In genomic region chr2:233356546-233357308, GRCh38 we compare ENCODE assay signal across 8 cellular contexts. TPM values are rescaled to one million over a fixed set of nuclear protein-coding genes. Genes with fewer than 3 reads are reported as not detected.
DNase-seq lines count a peak whose midpoint lies in the region; ATAC-seq and TF ChIP-seq lines count a peak whose summit lies in the region.
"Had no signal": no experiment of that assay in that cellular context is flagged by ENCODE, and none has a peak within 500 bp of the region (broad histone marks: within the 10 kb centered on the region; RNA-seq: fewer than 3 reads in every experiment).

No MANE protein-coding gene starts in this region.

- no peaks in the 10 kb centered on the region for H3K9me3 ChIP-seq in Loucy (ENCODE audit: insufficient read depth, low read depth, low read length)
- no peaks in the 10 kb centered on the region for H3K9me3 ChIP-seq in neutrophil
- H3K9me3 ChIP-seq in esophagus squamous epithelium = no peaks in the 10 kb centered on the region

- H3K4me3 ChIP-seq in Loucy (ENCODE audit: low read length, poor library complexity, severe bottlenecking) (peak overlapping the region; percentile 76), neutrophil (ENCODE audit: low read depth in 1 of 2, low read length in 1 of 2) (peak overlapping the region; percentile 88 to 94), esophagus squamous epithelium (no peak overlapping the region)

- H3K9ac ChIP-seq in Loucy (ENCODE audit: low read depth, low read length, poor library complexity, severe bottlenecking) = peak overlapping the region; percentile 26

- intact Hi-C loops in esophagus squamous epithelium (cut with DNase I) = loop anchor here (10.0 kb wide), 1 partner anchor 88 kb away; no protein-coding TSS in a partner anchor

- H3K9me2 ChIP-seq in Loucy (replicated peaks; ENCODE audit: low read depth, low read length) = no peaks in the 10 kb centered on the region

- H3K36me3 Mint-ChIP-seq in brain = peaks cover 36% of the 10 kb centered on the region

- no peaks in the 10 kb centered on the region for H3K27me3 Mint-ChIP-seq in brain

- no peak for TF ChIP-seq CTCF in Loucy (conservative IDR thresholded peaks at IDR 0.05; ENCODE audit: low read length)
- TF ChIP-seq CTCF in brain (conservative IDR thresholded peaks at IDR 0.05) = no peak
- TF ChIP-seq CTCF in neutrophil (IDR thresholded peaks at IDR 0.05) = no peak
- no peak for TF ChIP-seq CTCF in esophagus squamous epithelium (IDR thresholded peaks at IDR 0.05)

- peaks cover 69% of the 10 kb centered on the region for H3K4me1 Mint-ChIP-seq in brain

- peak; percentile 69 for DNase-seq in GF-D8 (lab: John Stamatoyannopoulos, UW)
- DNase-seq in hepatic stellate cell (ENCODE audit: low spot score) = no peak
- no peak for DNase-seq in esophagus squamous epithelium (lab: John Stamatoyannopoulos, UW)
- DNase-seq: amygdala had no signal

- no peak overlapping the region for H2AFZ ChIP-seq in Loucy (ENCODE audit: low read length)

- peak overlapping the region; percentile 85 for H3K27ac ChIP-seq in neutrophil
- H3K27ac ChIP-seq in esophagus squamous epithelium = no peak overlapping the region

- no peaks in the 10 kb centered on the region for H3K36me3 ChIP-seq in Loucy (ENCODE audit: insufficient read depth, low read length)
- no peaks in the 10 kb centered on the region for H3K36me3 ChIP-seq in neutrophil
- H3K36me3 ChIP-seq in esophagus squamous epithelium = no peaks in the 10 kb centered on the region

- H3K4me1 ChIP-seq in Loucy (ENCODE audit: insufficient read depth, low read length, poor library complexity, severe bottlenecking) = peaks cover 52% of the 10 kb centered on the region
- H3K4me1 ChIP-seq in neutrophil (ENCODE audit: control insufficient read depth in 1 of 2, insufficient read depth in 1 of 2, low read depth in 1 of 2, low read length in 1 of 2) = peaks cover 73 to 74% of the 10 kb centered on the region in 2 experiments
- H3K4me1 ChIP-seq in esophagus squamous epithelium = peaks cover 12 to 42% (median 19%) of the 10 kb centered on the region in 3 donors

- H3K9me3 Mint-ChIP-seq in brain = peaks cover 0 to 11% (median 5%) of the 10 kb centered on the region in 5 experiments

- no peaks in the 10 kb centered on the region for H3F3A ChIP-seq in Loucy (ENCODE audit: low read depth)

- H3K79me2 ChIP-seq in Loucy (ENCODE audit: insufficient read depth, low read length) = peaks cover 67% of the 10 kb centered on the region

- H4K20me1 ChIP-seq in Loucy (ENCODE audit: insufficient read depth, low read length, poor library complexity, severe bottlenecking) = peaks cover 35% of the 10 kb centered on the region

- peak overlapping the region; percentile 88 to 96 (median 89) for H3K4me3 Mint-ChIP-seq in brain

- no peak for ATAC-seq in GM21390 (IDR thresholded peaks at IDR 0.05; ENCODE audit: unreplicated experiment)

- H3K27me3 ChIP-seq in Loucy (ENCODE audit: insufficient read depth, low read length, poor library complexity, severe bottlenecking) (no peaks in the 10 kb centered on the region), neutrophil (no peaks in the 10 kb centered on the region), esophagus squamous epithelium (peaks cover 0 to 19% (median 0%) of the 10 kb centered on the region in 4 donors)

- H3K4me2 ChIP-seq in Loucy (ENCODE audit: low read depth, low read length, poor library complexity, severe bottlenecking) = peak overlapping the region; percentile 85

- TF ChIP-seq POLR2A in esophagus squamous epithelium (IDR thresholded peaks at IDR 0.05) = no peak

- WGBS in esophagus squamous epithelium, 2 donors = 52 to 70% methylated on average over 3 to 4 of the region's 4 CpGs

- peak overlapping the region in 3 of 5 experiments; percentile 1 to 67 (median 25) for H3K27ac Mint-ChIP-seq in brain

RNA-seq across cellular contexts. Expression of gene DGKD, which starts 2.4 kb away (rescaled TPM):
- polyA plus RNA-seq in brain (ENCODE audit: insufficient read depth, low read depth, low replicate concordance) = 16.2 TPM
- total RNA-seq in esophagus squamous epithelium = 10 to 100 TPM in 1 of 4 donors, 1 to 10 TPM in 3; 2.3 to 10.9 (median 4.2) TPM

RNA-seq across cellular contexts. Expression of gene SAG, which starts 49.1 kb away (rescaled TPM):
- polyA plus RNA-seq in brain (ENCODE audit: insufficient read depth, low read depth, low replicate concordance) = not detected
- not detected for total RNA-seq in esophagus squamous epithelium

Comparison
In these comparisons a context has a peak if more than half of its experiments do, and no peak if none do; other contexts are left out.
1. H3K4me3 ChIP-seq: peak in Loucy (single experiment) and neutrophil (2 of 2); none in esophagus squamous epithelium (0 of 4).